10 cellular contexts compared by ENCODE assay signal in genomic region chr20:58713801-58714339, GRCh38. TPM values are rescaled to one million over a fixed set of nuclear protein-coding genes. Genes with fewer than 3 reads are reported as not detected.
DNase-seq lines count a peak whose midpoint lies in the region; TF ChIP-seq lines count a peak whose summit lies in the region.
"Had no signal": no experiment of that assay in that cellular context is flagged by ENCODE, and none has a peak within 500 bp of the region (broad histone marks: within the 10 kb centered on the region; RNA-seq: fewer than 3 reads in every experiment).

No MANE protein-coding gene starts in this region.

- H3K27ac ChIP-seq in colonic mucosa: no peak overlapping the region

- DNase-seq in BE2C: peak; percentile 13
- peak; percentile 4 for DNase-seq in GM03348 (ENCODE audit: low spot score)
- peak; percentile 12 for DNase-seq in colonic mucosa
- DNase-seq in neural crest cell (ENCODE audit: low read depth, low spot score): no peak
- DNase-seq in inferior parietal cortex (ENCODE audit: extremely low spot score): no peak
- DNase-seq in NCI-H2081 treated with DMSO at 0.1 percent for 48 hours (lab: John Stamatoyannopoulos, UW): no peak
- no peak for DNase-seq in RPMI8226
- DNase-seq: nephron progenitor cell had no signal

- intact Hi-C loops in colonic mucosa (cut with DNase I): no loop called here

- H3K36me3 ChIP-seq in BE2C: no peaks in the 10 kb centered on the region
- no peaks in the 10 kb centered on the region for H3K36me3 ChIP-seq in colonic mucosa

- H3K36me3 Mint-ChIP-seq in neural crest cell (ENCODE audit: low read depth): no peaks in the 10 kb centered on the region

- no peak overlapping the region for H3K9ac ChIP-seq in colonic mucosa (ENCODE audit: low read depth in 2 of 2, low read length in 2 of 2)

- no peaks in the 10 kb centered on the region for H3K9me3 ChIP-seq in BE2C
- H3K9me3 ChIP-seq in colonic mucosa: no peaks in the 10 kb centered on the region

- H3K4me1 ChIP-seq in BE2C (peaks cover 8% of the 10 kb centered on the region), colonic mucosa (no peaks in the 10 kb centered on the region)

- H3K9me3 Mint-ChIP-seq in neural crest cell: no peaks in the 10 kb centered on the region
- H3K9me3 Mint-ChIP-seq: nephron progenitor cell had no signal

- peaks cover 26% of the 10 kb centered on the region for H3K4me1 Mint-ChIP-seq in neural crest cell
- H3K4me1 Mint-ChIP-seq: CD14-positive monocyte had no signal

- H3K4me3 ChIP-seq in BE2C (ENCODE audit: low read depth, low read length) (no peak overlapping the region), colonic mucosa (no peak overlapping the region)
- H3K4me3 ChIP-seq: smooth muscle cell had no signal

- TF ChIP-seq CTCF in BE2C (IDR thresholded peaks at IDR 0.05; ENCODE audit: low read depth, low read length): no peak
- no peak for TF ChIP-seq CTCF in colonic mucosa (IDR thresholded peaks at IDR 0.05)
- no peak for TF ChIP-seq CTCF in neural crest cell (conservative IDR thresholded peaks at IDR 0.05)

- no peaks in the 10 kb centered on the region for H3K27me3 ChIP-seq in BE2C
- H3K27me3 ChIP-seq in colonic mucosa: no peaks in the 10 kb centered on the region

- no peak overlapping the region for H3K4me3 Mint-ChIP-seq in neural crest cell
- H3K4me3 Mint-ChIP-seq: CD14-positive monocyte, nephron progenitor cell had no signal

- H3K27me3 Mint-ChIP-seq in neural crest cell (ENCODE audit: low read depth): peaks cover 8% of the 10 kb centered on the region

- H3K27ac Mint-ChIP-seq in neural crest cell (ENCODE audit: unreplicated experiment): peak overlapping the region; percentile 19
- H3K27ac Mint-ChIP-seq: nephron progenitor cell had no signal

RNA-seq across cellular contexts. Expression of gene NPEPL1, which starts 21.3 kb away (rescaled TPM):
- 0.82 TPM for polyA plus RNA-seq in BE2C (2012; ENCODE audit: insufficient read depth, insufficient read length, low read depth)
- total RNA-seq in colonic mucosa (10 to 100 TPM; 14.7 to 20.6 TPM), neural crest cell (32.0 and 34.0 TPM in 2 replicates)

Comparison
In these comparisons a context has a peak if more than half of its experiments do, and no peak if none do; other contexts are left out.
1. DNase-seq: peak in BE2C (single experiment), GM03348 (single experiment) and colonic mucosa (single experiment); none in neural crest cell (single experiment), inferior parietal cortex (single experiment), NCI-H2081 treated with DMSO at 0.1 percent for 48 hours (single experiment) and RPMI8226 (single experiment).